In genomic region chr17:47969975-47970724, GRCh38 we compare ENCODE assay signal across 8 cellular contexts. TPM values are rescaled to one million over a fixed set of nuclear protein-coding genes. Genes with fewer than 3 reads are reported as not detected.
A peak's percentile ranks its signal among the peaks of the same experiment; 100 is the strongest.
DNase-seq lines count a peak whose midpoint lies in the region; ATAC-seq lines count a peak whose summit lies in the region.

No MANE protein-coding gene starts in this region.

- H3K27ac Mint-ChIP-seq in activated CD4-positive, alpha-beta T cell treated with anti-CD3 and anti-CD28 coated beads for 36 hours = peak overlapping the region; percentile 69
- peak overlapping the region; percentile 73 for H3K27ac Mint-ChIP-seq in activated T-helper 17 cell treated with anti-CD3 and anti-CD28 coated beads, Interleukin-2, amount 50 U/mL, for 72 hours

- H3K4me1 Mint-ChIP-seq in activated CD4-positive, alpha-beta T cell treated with anti-CD3 and anti-CD28 coated beads for 36 hours = peaks cover 21% of the 10 kb centered on the region
- peaks cover 12% of the 10 kb centered on the region for H3K4me1 Mint-ChIP-seq in activated T-helper 17 cell treated with anti-CD3 and anti-CD28 coated beads, Interleukin-2, amount 50 U/mL, for 72 hours

- H3K36me3 Mint-ChIP-seq in activated CD4-positive, alpha-beta T cell treated with anti-CD3 and anti-CD28 coated beads for 36 hours (ENCODE audit: low read depth) = peaks cover 13% of the 10 kb centered on the region
- peaks cover 27% of the 10 kb centered on the region for H3K36me3 Mint-ChIP-seq in activated T-helper 17 cell treated with anti-CD3 and anti-CD28 coated beads, Interleukin-2, amount 50 U/mL, for 72 hours (ENCODE audit: low read depth)

- POLR2A ChIA-PET in activated CD4-positive, alpha-beta T cell treated with anti-CD3 and anti-CD28 coated beads for 36 hours (lab: Charles Lee) = interaction anchor here (0.8 to 3.3 kb wide), 4 partner anchors 20 to 75 kb away, joined by 6 to 22 read pairs (median 11); partner anchors contain the start of genes PNPO and SP2

- CTCF ChIA-PET in activated CD4-positive, alpha-beta T cell treated with anti-CD3 and anti-CD28 coated beads for 36 hours (lab: Charles Lee) = interaction anchor here (0.6 to 8.2 kb wide), 30 partner anchors 9 to 640 kb away, joined by 3 to 222 read pairs (median 4); partner anchors contain the start of genes PNPO, PRR15L, SCRN2 and SP2

- no peaks in the 10 kb centered on the region for H3K9me3 Mint-ChIP-seq in activated CD4-positive, alpha-beta T cell treated with anti-CD3 and anti-CD28 coated beads for 36 hours (ENCODE audit: low read depth)
- H3K9me3 Mint-ChIP-seq in activated T-helper 17 cell treated with anti-CD3 and anti-CD28 coated beads, Interleukin-2, amount 50 U/mL, for 72 hours = no peaks in the 10 kb centered on the region

- H3K4me3 Mint-ChIP-seq in activated CD4-positive, alpha-beta T cell treated with anti-CD3 and anti-CD28 coated beads for 36 hours = peak overlapping the region; percentile 97
- H3K4me3 Mint-ChIP-seq in activated T-helper 17 cell treated with anti-CD3 and anti-CD28 coated beads, Interleukin-2, amount 50 U/mL, for 72 hours = peak overlapping the region; percentile 79

- H3K27ac ChIP-seq in temporal lobe (ENCODE audit: low read depth, low read length) = peak overlapping the region; percentile 71

- DNase-seq in activated CD4-positive, alpha-beta T cell treated with anti-CD3 and anti-CD28 coated beads for 36 hours = no peak
- DNase-seq in activated CD4-positive, alpha-beta T cell treated with anti-CD3 and anti-CD28 coated beads for 1 hour = no peak
- DNase-seq in left lobe of liver (ENCODE audit: low spot score) = no peak
- no peak for DNase-seq in NCI-H1092 (lab: John Stamatoyannopoulos, UW)

- ATAC-seq in activated CD4-positive, alpha-beta T cell treated with anti-CD3 and anti-CD28 coated beads for 36 hours = no peak
- no peak for ATAC-seq in activated T-helper 17 cell treated with anti-CD3 and anti-CD28 coated beads, Interleukin-2, amount 50 U/mL, for 72 hours (replicated peaks)
- ATAC-seq in left lobe of liver (peak; percentile 10), GM21360 (IDR thresholded peaks at IDR 0.05; ENCODE audit: unreplicated experiment) (no peak), HG03439 (IDR thresholded peaks at IDR 0.05; ENCODE audit: unreplicated experiment) (no peak)

- H3K27me3 Mint-ChIP-seq in activated CD4-positive, alpha-beta T cell treated with anti-CD3 and anti-CD28 coated beads for 36 hours = no peaks in the 10 kb centered on the region
- H3K27me3 Mint-ChIP-seq in activated T-helper 17 cell treated with anti-CD3 and anti-CD28 coated beads, Interleukin-2, amount 50 U/mL, for 72 hours = no peaks in the 10 kb centered on the region

- intact Hi-C loops in activated CD4-positive, alpha-beta T cell treated with anti-CD3 and anti-CD28 coated beads for 36 hours (cut with DNase I, micrococcal nuclease) = loop anchor here (1.0 to 2.0 kb wide), 11 partner anchors 21 to 321 kb away; partner anchors contain the start of genes NFE2L1 (in 2 of the 2), PNPO (in 2 of the 2), SCRN2 (in 2 of the 2) and SP2 (in 2 of the 2)

RNA-seq across cellular contexts. Expression of gene CDK5RAP3, which starts 0.8 kb away (rescaled TPM):
- 100 to 1,000 TPM; 147 to 156 TPM for total RNA-seq in activated CD4-positive, alpha-beta T cell treated with anti-CD3 and anti-CD28 coated beads for 36 hours
- 100 to 1,000 TPM; 139 to 216 TPM for total RNA-seq in activated T-helper 17 cell treated with anti-CD3 and anti-CD28 coated beads, Interleukin-2, amount 50 U/mL, for 72 hours
- 107 TPM for total RNA-seq in left lobe of liver
- 67.6 TPM for total RNA-seq in temporal lobe

RNA-seq across cellular contexts. Expression of gene PRR15L, which starts 12.5 kb away (rescaled TPM):
- not detected for total RNA-seq in activated CD4-positive, alpha-beta T cell treated with anti-CD3 and anti-CD28 coated beads for 36 hours
- total RNA-seq in activated T-helper 17 cell treated with anti-CD3 and anti-CD28 coated beads, Interleukin-2, amount 50 U/mL, for 72 hours = not detected
- total RNA-seq in left lobe of liver = 1.3 TPM
- total RNA-seq in temporal lobe = not detected

RNA-seq across cellular contexts. Expression of gene PNPO, which starts 28.8 kb away (rescaled TPM):
- 10 to 100 TPM; 29.7 to 41.0 TPM for total RNA-seq in activated CD4-positive, alpha-beta T cell treated with anti-CD3 and anti-CD28 coated beads for 36 hours
- 10 to 100 TPM; 18.0 to 33.7 TPM for total RNA-seq in activated T-helper 17 cell treated with anti-CD3 and anti-CD28 coated beads, Interleukin-2, amount 50 U/mL, for 72 hours
- total RNA-seq in left lobe of liver = 128 TPM
- 5.4 TPM for total RNA-seq in temporal lobe
